Comparison of ENCODE assay signal across 23 cellular contexts in the genomic region with DNA sequence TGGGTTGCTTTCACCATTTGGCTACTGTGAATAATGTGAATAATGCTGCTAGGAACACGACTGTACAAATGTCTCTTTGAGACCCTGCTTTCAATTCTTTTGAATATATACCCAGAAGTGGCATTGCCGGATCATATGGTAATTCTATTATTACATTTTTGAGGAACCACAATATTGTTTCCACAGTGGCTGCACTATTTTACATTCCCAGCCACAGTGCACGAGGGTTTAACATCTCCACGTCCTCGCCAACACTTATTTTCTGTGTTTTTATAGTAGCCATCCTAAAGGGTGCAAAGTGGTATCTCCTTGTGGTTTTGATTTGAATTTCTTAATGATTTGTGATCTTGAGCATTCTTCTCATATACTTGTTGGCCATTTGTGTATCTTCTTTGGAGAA. TPM values are rescaled to one million over a fixed set of nuclear protein-coding genes. Genes with fewer than 3 reads are reported as not detected.
DNase-seq lines count a peak whose midpoint lies in the region; ATAC-seq and TF ChIP-seq lines count a peak whose summit lies in the region.
"Had no signal": no experiment of that assay in that cellular context is flagged by ENCODE, and none has a peak within 500 bp of the region (broad histone marks: within the 10 kb centered on the region; RNA-seq: fewer than 3 reads in every experiment).

No MANE protein-coding gene starts in this region.

- peak overlapping the region in 3 of 11 experiments; percentile 82 to 93 (median 91); a peak in 6 of 22 replicates for H3K27ac ChIP-seq in BLaER1 treated with 17β-estradiol and CSF1 and Interleukin-3, amounts not matched to agents 10 nM and 100 nM
- H3K27ac ChIP-seq in adrenal gland, result peak overlapping the region in 3 of 5 donors; percentile 37 to 91 (median 87)
- peak overlapping the region; percentile 71 to 85 for H3K27ac ChIP-seq in left lung
- peak overlapping the region; percentile 56 for H3K27ac ChIP-seq in skeletal muscle tissue (ENCODE audit: low read depth, low read length)
- peak overlapping the region in 1 of 3 donors; percentile 28 for H3K27ac ChIP-seq in right lobe of liver
- H3K27ac ChIP-seq in substantia nigra (ENCODE audit: low read depth, low read length, poor library complexity, severe bottlenecking), result no peak overlapping the region
- H3K27ac ChIP-seq: A549, C4-2B had no signal

- DNase-seq in adrenal gland (peak in 1 of 7 donors; percentile 45), left lung (no peak), right lobe of liver (no peak), DMS153 (lab: John Stamatoyannopoulos, UW) (no peak), NCI-H69 (lab: John Stamatoyannopoulos, UW) (no peak), substantia nigra (lab: John Stamatoyannopoulos, UW) (no peak)
- DNase-seq: 8988T; ACHN; AML-193; BE2C; CD4-positive, alpha-beta T cell; CD8-positive, alpha-beta memory T cell; DMS 273 treated with DMSO at 0.1 percent for 48 hours; DMS53; DMS79 treated with DMSO at 0.1 percent for 48 hours; GF-D8; H9 had no signal

- TF ChIP-seq POLR2A in adrenal gland (IDR thresholded peaks at IDR 0.05), result no peak
- TF ChIP-seq POLR2A in right lobe of liver (IDR thresholded peaks at IDR 0.05), result no peak

- 79 to 89% (median 85%) methylated on average over 5 of the region's 5 CpGs for WGBS in adrenal gland, 4 donors
- WGBS in right lobe of liver (ENCODE audit: insufficient coverage, low coverage, low lambda C conversion rate, missing lambda C conversion rate), result 70% methylated on average over 5 of the region's 5 CpGs

- H4K20me1 ChIP-seq in BLaER1 treated with 17β-estradiol and CSF1 and Interleukin-3, amounts not matched to agents 10 nM and 100 nM, result no peaks in the 10 kb centered on the region

- H3K4me2 ChIP-seq in BLaER1 treated with 17β-estradiol and CSF1 and Interleukin-3, amounts not matched to agents 10 nM and 100 nM, result peak overlapping the region in 10 of 11 experiments; percentile 33 to 94 (median 64); a peak in 15 of 22 replicates
- H3K4me2 ChIP-seq: A549, GM23338 had no signal

- ATAC-seq in left lung, result no peak
- ATAC-seq in right lobe of liver, result no peak
- ATAC-seq: A549, GM23338, HCT116 had no signal

- H3K4me3 ChIP-seq in BLaER1 treated with 17β-estradiol and CSF1 and Interleukin-3, amounts not matched to agents 10 nM and 100 nM, result no peak overlapping the region
- H3K4me3 ChIP-seq in adrenal gland (no peak overlapping the region), left lung (no peak overlapping the region), skeletal muscle tissue (ENCODE audit: low read length in 3 of 3) (no peak overlapping the region), right lobe of liver (no peak overlapping the region)
- H3K4me3 ChIP-seq: A549, GM23338 had no signal

- no peaks in the 10 kb centered on the region for H3K36me3 ChIP-seq in BLaER1 treated with 17β-estradiol and CSF1 and Interleukin-3, amounts not matched to agents 10 nM and 100 nM
- H3K36me3 ChIP-seq in adrenal gland (replicated peaks in 1 of 2), result no peaks in the 10 kb centered on the region
- no peaks in the 10 kb centered on the region for H3K36me3 ChIP-seq in left lung
- no peaks in the 10 kb centered on the region for H3K36me3 ChIP-seq in skeletal muscle tissue (ENCODE audit: control insufficient read depth in 3 of 3, insufficient read depth in 3 of 3, low read length in 3 of 3)
- H3K36me3 ChIP-seq in right lobe of liver, result no peaks in the 10 kb centered on the region
- H3K36me3 ChIP-seq: BE2C had no signal

- intact Hi-C loops in adrenal gland (cut with DNase I) (no loop called here), left lung (cut with DNase I) (loop anchor here in 1 of 2 donors (10.0 kb wide), 1 partner anchor 108 kb away; the partner anchor contains the start of gene TMEM51), right lobe of liver (cut with DNase I) (no loop called here)

- H3K4me1 ChIP-seq in BLaER1 treated with 17β-estradiol and CSF1 and Interleukin-3, amounts not matched to agents 10 nM and 100 nM, result peaks cover 23 to 86% (median 42%) of the 10 kb centered on the region in 10 experiments
- H3K4me1 ChIP-seq in adrenal gland (replicated peaks in 1 of 2) (peaks cover 34% of the 10 kb centered on the region in 2 donors), left lung (peaks cover 11 to 54% of the 10 kb centered on the region in 2 donors), skeletal muscle tissue (ENCODE audit: control insufficient read depth in 3 of 3, insufficient read depth in 3 of 3, low read length in 3 of 3) (peaks cover 0 to 6% (median 0%) of the 10 kb centered on the region in 3 donors), right lobe of liver (no peaks in the 10 kb centered on the region)
- H3K4me1 ChIP-seq: BE2C had no signal

- no peak for TF ChIP-seq CTCF in adrenal gland (IDR thresholded peaks at IDR 0.05)
- TF ChIP-seq CTCF in left lung (IDR thresholded peaks at IDR 0.05), result no peak
- no peak for TF ChIP-seq CTCF in right lobe of liver (IDR thresholded peaks at IDR 0.05)

- H3K27me3 ChIP-seq in BLaER1 treated with 17β-estradiol and CSF1 and Interleukin-3, amounts not matched to agents 10 nM and 100 nM, result no peaks in the 10 kb centered on the region
- H3K27me3 ChIP-seq in adrenal gland, result no peaks in the 10 kb centered on the region
- H3K27me3 ChIP-seq in left lung, result no peaks in the 10 kb centered on the region
- H3K27me3 ChIP-seq in skeletal muscle tissue (ENCODE audit: control insufficient read depth in 3 of 3, insufficient read depth in 3 of 3, low read length in 3 of 3), result no peaks in the 10 kb centered on the region
- no peaks in the 10 kb centered on the region for H3K27me3 ChIP-seq in right lobe of liver
- H3K27me3 ChIP-seq: BE2C had no signal

- peaks cover 5 to 20% (median 11%) of the 10 kb centered on the region in 11 experiments; a peak in 20 of 22 replicates for H3K9me3 ChIP-seq in BLaER1 treated with 17β-estradiol and CSF1 and Interleukin-3, amounts not matched to agents 10 nM and 100 nM (replicated peaks in 1 of 11)
- H3K9me3 ChIP-seq in adrenal gland (replicated peaks in 1 of 3) (peaks cover 0 to 7% (median 0%) of the 10 kb centered on the region in 3 donors), left lung (peaks cover 0 to 6% of the 10 kb centered on the region in 2 donors), skeletal muscle tissue (ENCODE audit: control insufficient read depth in 3 of 3, low read length in 3 of 3) (no peaks in the 10 kb centered on the region), right lobe of liver (no peaks in the 10 kb centered on the region)
- H3K9me3 ChIP-seq: A549, BE2C had no signal

- no peak overlapping the region for H3K9ac ChIP-seq in BLaER1 treated with 17β-estradiol and CSF1 and Interleukin-3, amounts not matched to agents 10 nM and 100 nM
- no peak overlapping the region for H3K9ac ChIP-seq in skeletal muscle tissue (ENCODE audit: low read depth in 1 of 3, low read length in 3 of 3)

RNA-seq across cellular contexts. Expression of gene FHAD1, which starts 15.7 kb away (rescaled TPM):
- total RNA-seq in adrenal gland, result 1 to 10 TPM in 1 of 8 donors, under 1 TPM in 6, not detected in 1; 0.09 to 1.2 (median 0.55) TPM
- polyA plus RNA-seq in adrenal gland, result 1 to 10 TPM in 1 of 3 donors, under 1 TPM in 2; 0.24 to 1.6 (median 0.90) TPM
- 1 to 10 TPM; 1.4 to 8.5 TPM for total RNA-seq in left lung
- total RNA-seq in skeletal muscle tissue, result 2.1 TPM
- under 1 TPM in 3 of 6 experiments, not detected in 3; 0.06 to 0.53 (median 0.12) TPM for total RNA-seq in right lobe of liver
- total RNA-seq: CD4-positive, alpha-beta T cell; CD8-positive, alpha-beta memory T cell had no signal
- polyA plus RNA-seq: CD8-positive, alpha-beta memory T cell had no signal
